Comparison of ENCODE assay signal across 8 cellular contexts in genomic region chr9:36399980-36400331, GRCh38. TPM values are rescaled to one million over a fixed set of nuclear protein-coding genes. Genes with fewer than 3 reads are reported as not detected.
A peak's percentile ranks its signal among the peaks of the same experiment; 100 is the strongest.
DNase-seq lines count a peak whose midpoint lies in the region; ATAC-seq and TF ChIP-seq lines count a peak whose summit lies in the region.

Gene RNF38, minus strand, starts transcription at chr9:36400269. Its CDS starts 161 bp downstream, at chr9:36400108.

- H3K36me3 Mint-ChIP-seq in T-cell (peaks cover 15% of the 10 kb centered on the region), nephron (ENCODE audit: low read depth) (peaks cover 12% of the 10 kb centered on the region)

- no peak for TF ChIP-seq CTCF in GM12875 (IDR thresholded peaks at IDR 0.05; ENCODE audit: borderline replicate concordance, insufficient read depth, low read depth, low read length)
- TF ChIP-seq CTCF in nephron (IDR thresholded peaks at IDR 0.05; ENCODE audit: unreplicated experiment in 3 of 3): no peak

- H3K27ac ChIP-seq in epithelial cell of prostate: peak within 1 kb of the TSS; percentile 95

- peak within 1 kb of the TSS; percentile 87 to 94 (median 91) for H3K4me3 Mint-ChIP-seq in T-cell
- H3K4me3 Mint-ChIP-seq in nephron: peak within 1 kb of the TSS; percentile 95 to 97 (median 96)

- peak within 1 kb of the TSS; percentile 83 for H3K4me3 ChIP-seq in GM12875 (ENCODE audit: low read depth, low read length)

- H3K27me3 Mint-ChIP-seq in T-cell: no peaks in the 10 kb centered on the region
- H3K27me3 Mint-ChIP-seq in nephron (ENCODE audit: low read depth): no peaks in the 10 kb centered on the region

- peak in 3 of 4 experiments; percentile 20 to 34 (median 33) for ATAC-seq in T-cell (replicated peaks in 1 of 4)
- ATAC-seq in HG03469 (IDR thresholded peaks at IDR 0.05; ENCODE audit: unreplicated experiment): no peak
- ATAC-seq in HG02610 (IDR thresholded peaks at IDR 0.05; ENCODE audit: unreplicated experiment): no peak

- H3K27ac Mint-ChIP-seq in T-cell: peak within 1 kb of the TSS; percentile 92 to 97
- H3K27ac Mint-ChIP-seq in nephron: peak within 1 kb of the TSS; percentile 90 to 98 (median 97)

- no peaks in the 10 kb centered on the region for H3K9me3 Mint-ChIP-seq in T-cell
- H3K9me3 Mint-ChIP-seq in nephron: no peaks in the 10 kb centered on the region

- CTCF ChIA-PET in T-cell (lab: Charles Lee): interaction anchor here in 1 of 2 donors (1.1 kb wide), 1 partner anchor 21 kb away, joined by 3 read pairs; no protein-coding TSS in a partner anchor

- peak in 28 of 34 experiments; percentile 38 to 70 (median 58) for DNase-seq in T-cell
- DNase-seq in epithelial cell of prostate (ENCODE audit: low read depth, low spot score): no peak
- no peak for DNase-seq in midbrain (lab: John Stamatoyannopoulos, UW)
- no peak for DNase-seq in activated CD4-positive, CD25-positive, alpha-beta regulatory T cell treated with anti-CD3 and anti-CD28 coated beads, Interleukin-2, amount 50 U/mL, for 72 hours

- POLR2A ChIA-PET in T-cell (lab: Charles Lee): interaction anchor here in 1 of 2 donors (0.5 to 1.5 kb wide), 2 partner anchors 17 to 140 kb away, joined by 3 to 4 read pairs; no protein-coding TSS in a partner anchor

- H3K4me1 Mint-ChIP-seq in T-cell: peaks cover 55 to 65% (median 56%) of the 10 kb centered on the region in 3 donors
- H3K4me1 Mint-ChIP-seq in nephron: peaks cover 39% of the 10 kb centered on the region

RNA-seq across cellular contexts. Expression of gene RNF38, which starts in this region (rescaled TPM):
- 10 to 100 TPM; 61.0 to 92.3 (median 71.2) TPM for total RNA-seq in T-cell

Comparison
In these comparisons a context has a peak if more than half of its experiments do, and no peak if none do; other contexts are left out.
1. ATAC-seq: peak in T-cell (3 of 4); none in HG03469 (single experiment) and HG02610 (single experiment).
2. DNase-seq: peak in T-cell (28 of 34); none in epithelial cell of prostate (single experiment), midbrain (single experiment) and activated CD4-positive, CD25-positive, alpha-beta regulatory T cell treated with anti-CD3 and anti-CD28 coated beads, Interleukin-2, amount 50 U/mL, for 72 hours (single experiment).